Comparison of ENCODE assay signal across 14 cellular contexts in the genomic region with DNA sequence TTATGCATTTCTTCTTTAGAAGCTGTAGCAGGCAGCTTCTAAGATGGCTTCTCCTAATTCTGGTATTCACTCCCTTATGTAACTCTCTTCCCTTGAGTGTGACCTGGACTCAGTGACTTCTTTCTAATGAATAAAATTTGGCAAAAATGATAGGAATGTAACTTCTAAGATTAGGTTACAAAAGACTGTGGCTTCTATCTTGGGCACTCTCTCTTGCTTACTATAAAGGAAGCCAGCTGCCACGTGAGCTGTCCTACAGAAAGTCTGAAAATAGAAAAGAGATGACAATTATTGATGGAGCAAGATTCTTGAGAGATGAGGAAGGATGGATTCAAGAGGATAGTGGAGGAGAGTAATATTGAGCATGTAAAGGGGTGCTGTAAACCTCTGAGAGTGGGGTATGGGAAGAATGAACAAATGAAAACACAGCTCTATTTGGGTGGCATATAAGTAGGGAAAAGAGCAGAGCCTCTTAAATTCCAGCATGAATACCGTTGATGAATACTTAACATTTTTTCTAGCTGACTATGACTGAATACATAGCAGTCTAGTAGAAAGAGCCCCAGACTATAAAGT. TPM values are rescaled to one million over a fixed set of nuclear protein-coding genes. Genes with fewer than 3 reads are reported as not detected.
DNase-seq lines count a peak whose midpoint lies in the region; ATAC-seq and TF ChIP-seq lines count a peak whose summit lies in the region.
"Had no signal": no experiment of that assay in that cellular context is flagged by ENCODE, and none has a peak within 500 bp of the region (broad histone marks: within the 10 kb centered on the region; RNA-seq: fewer than 3 reads in every experiment).

No MANE protein-coding gene starts in this region.

- H3K79me2 ChIP-seq in trophoblast cell (ENCODE audit: control insufficient read depth, insufficient read depth, low read length, poor library complexity): no peaks in the 10 kb centered on the region

- TF ChIP-seq CTCF in RWPE1 (conservative IDR thresholded peaks at IDR 0.05; ENCODE audit: low read depth): no peak

- no peaks in the 10 kb centered on the region for H3K27me3 ChIP-seq in trophoblast cell (ENCODE audit: insufficient read depth, low read length)
- H3K27me3 ChIP-seq in aorta (ENCODE audit: control insufficient read depth in 1 of 2, insufficient read depth in 2 of 2, low read length in 1 of 2): no peaks in the 10 kb centered on the region
- H3K27me3 ChIP-seq: uterus had no signal

- H3K4me3 ChIP-seq in trophoblast cell (ENCODE audit: low read depth, low read length) (no peak overlapping the region), aorta (ENCODE audit: low read length in 2 of 2) (peak overlapping the region in 1 of 2 donors; percentile 48)
- H3K4me3 ChIP-seq: uterus had no signal

- no peak overlapping the region for H2BK120ac ChIP-seq in trophoblast cell (ENCODE audit: insufficient read depth, low read length, poor library complexity)

- no peak overlapping the region for H2BK5ac ChIP-seq in trophoblast cell (ENCODE audit: low read depth, low read length, poor library complexity)

- peak overlapping the region; percentile 6 for H3K4me2 ChIP-seq in trophoblast cell (ENCODE audit: low read length)

- POLR2A ChIA-PET in RWPE1 (lab: Yijun Ruan, JAX; ENCODE audit: low non-redundant PET): no interaction called here

- H3K4me3 Mint-ChIP-seq in activated T-cell treated with anti-CD3 and anti-CD28 coated beads, Interleukin-2, amount 50 U/mL, for 72 hours: no peak overlapping the region

- H3K27ac ChIP-seq in RWPE1 (no peak overlapping the region), trophoblast cell (ENCODE audit: low read depth, low read length) (peak overlapping the region; percentile 61), aorta (ENCODE audit: low read depth in 1 of 2, low read length in 2 of 2) (peak overlapping the region in 1 of 2 donors; percentile 36)
- H3K27ac ChIP-seq: uterus had no signal

- no peak overlapping the region for H3K14ac ChIP-seq in trophoblast cell (ENCODE audit: low read length)

- H4K91ac ChIP-seq in trophoblast cell (ENCODE audit: low read depth, low read length): no peak overlapping the region

- CTCF ChIA-PET in RWPE1 (lab: Yijun Ruan, JAX): interaction anchor here (0.6 to 1.0 kb wide), 2 partner anchors 19 to 1901 kb away, joined by 3 read pairs; no protein-coding TSS in a partner anchor

- H4K12ac ChIP-seq in trophoblast cell (ENCODE audit: low read depth, low read length): no peak overlapping the region

- H3K4ac ChIP-seq in trophoblast cell (ENCODE audit: low read depth, low read length): no peak overlapping the region

- H3K4me1 ChIP-seq in trophoblast cell (ENCODE audit: control insufficient read depth in 1 of 2, insufficient read depth in 2 of 2, low read length in 2 of 2): peaks cover 0 to 2% of the 10 kb centered on the region in 2 experiments
- H3K4me1 ChIP-seq in aorta (ENCODE audit: control insufficient read depth in 1 of 2, insufficient read depth in 2 of 2, low read length in 2 of 2): no peaks in the 10 kb centered on the region

- no peak overlapping the region for H3K9ac ChIP-seq in trophoblast cell (ENCODE audit: low read length)

- H3K9me3 Mint-ChIP-seq in activated T-cell treated with anti-CD3 and anti-CD28 coated beads, Interleukin-2, amount 50 U/mL, for 72 hours: no peaks in the 10 kb centered on the region

- peaks cover 41% of the 10 kb centered on the region for H3K4me1 Mint-ChIP-seq in activated T-cell treated with anti-CD3 and anti-CD28 coated beads, Interleukin-2, amount 50 U/mL, for 72 hours (ENCODE audit: low read depth)

- no peak overlapping the region for H3K18ac ChIP-seq in trophoblast cell (ENCODE audit: low read length)

- in situ Hi-C loops in G401 (cut with HindIII; ENCODE audit: low sequenced_read_pairs): no loop called here

- no peak overlapping the region for H2AFZ ChIP-seq in trophoblast cell (ENCODE audit: insufficient read depth, low read length, poor library complexity)

- no peak overlapping the region for H2AK5ac ChIP-seq in trophoblast cell (ENCODE audit: low read length)

- no peak for ATAC-seq in aorta (ENCODE audit: low FRiP score)
- no peak for ATAC-seq in activated T-cell treated with anti-CD3 and anti-CD28 coated beads, Interleukin-2, amount 50 U/mL, for 72 hours (replicated peaks in 1 of 2)

- no peaks in the 10 kb centered on the region for H3K27me3 Mint-ChIP-seq in activated T-cell treated with anti-CD3 and anti-CD28 coated beads, Interleukin-2, amount 50 U/mL, for 72 hours (ENCODE audit: low read depth)

- H3K27ac Mint-ChIP-seq in activated T-cell treated with anti-CD3 and anti-CD28 coated beads, Interleukin-2, amount 50 U/mL, for 72 hours: no peak overlapping the region

- H2BK12ac ChIP-seq in trophoblast cell (ENCODE audit: low read length): no peak overlapping the region

- H3K36me3 ChIP-seq in trophoblast cell (ENCODE audit: control insufficient read depth in 1 of 2, insufficient read depth in 2 of 2, low read length in 2 of 2): peaks cover 0 to 6% of the 10 kb centered on the region in 2 experiments
- H3K36me3 ChIP-seq in aorta (ENCODE audit: control insufficient read depth in 1 of 2, insufficient read depth in 2 of 2, low read length in 1 of 2): no peaks in the 10 kb centered on the region
- H3K36me3 ChIP-seq: uterus had no signal

- DNase-seq in ELF-1 (ENCODE audit: low read depth, low spot score) (peak; percentile 3), RWPE1 (ENCODE audit: low spot score) (peak; percentile 4), fibroblast of peridontal ligament (ENCODE audit: extremely low read depth) (peak; percentile 73), trophoblast cell (peak; percentile 14 to 74), aorta (no peak), G401 (ENCODE audit: low spot score) (no peak)
- no peak for DNase-seq in stimulated activated naive CD4-positive, alpha-beta T cell (lab: John Stamatoyannopoulos, UW)
- no peak for DNase-seq in activated T-cell treated with anti-CD3 and anti-CD28 coated beads, Interleukin-2, amount 50 U/mL, for 72 hours
- DNase-seq: activated naive CD4-positive, alpha-beta T cell treated with Interleukin-2 at 50 U/mL for 16 hours; DMS79; erythroblast; KBM-7; stimulated activated CD4-positive, alpha-beta T cell treated with anti-CD3 and anti-CD28 coated beads, Interleukin-2, amount 100 ng/mL, for 48 hours; uterus had no signal

- peaks cover 2 to 16% of the 10 kb centered on the region in 2 donors for H3K36me3 Mint-ChIP-seq in activated T-cell treated with anti-CD3 and anti-CD28 coated beads, Interleukin-2, amount 50 U/mL, for 72 hours (ENCODE audit: insufficient read depth in 2 of 2)

- H3K23ac ChIP-seq in trophoblast cell (ENCODE audit: low read length): no peak overlapping the region

- peaks cover 2% of the 10 kb centered on the region for H3K79me1 ChIP-seq in trophoblast cell (ENCODE audit: low read length)

- intact Hi-C loops in aorta (cut with DNase I): no loop called here

- H3K9me3 ChIP-seq in trophoblast cell (ENCODE audit: insufficient read depth, low read depth, low read length): peaks cover 2% of the 10 kb centered on the region
- no peaks in the 10 kb centered on the region for H3K9me3 ChIP-seq in aorta (ENCODE audit: control insufficient read depth, low read length)
- H3K9me3 ChIP-seq: uterus had no signal

- H4K8ac ChIP-seq in trophoblast cell (ENCODE audit: low read depth, low read length): no peak overlapping the region

- WGBS in trophoblast cell (ENCODE audit: extremely low coverage, insufficient coverage, insufficient read length): no CpG with 5 or more reads among the region's 2 CpGs
- WGBS in aorta, 2 donors: 5 to 7% methylated on average over 2 of the region's 2 CpGs

RNA-seq across cellular contexts. Expression of a gene that starts 5.5 kb away (rescaled TPM):
- 23.5 and 24.0 TPM in 2 replicates for polyA plus RNA-seq in trophoblast cell (2013)
- 10 to 100 TPM; 23.0 to 26.9 TPM for total RNA-seq in aorta
- 10 to 100 TPM; 16.0 to 27.8 TPM for polyA plus RNA-seq in aorta
- 48.0 and 50.5 TPM in 2 replicates for total RNA-seq in G401 (2014; rRNA removed; shearing (Covaris generic))
- 10 to 100 TPM; 74.2 to 82.3 TPM for total RNA-seq in activated T-cell treated with anti-CD3 and anti-CD28 coated beads, Interleukin-2, amount 50 U/mL, for 72 hours

RNA-seq across cellular contexts. Expression of a gene that starts 19.5 kb away (rescaled TPM):
- polyA plus RNA-seq in trophoblast cell (2013): 0.45 and 0.49 TPM in 2 replicates
- total RNA-seq in aorta: 10 to 100 TPM in 1 of 2 donors, 1 to 10 TPM in 1; 1.6 to 15.1 TPM
- under 1 TPM; 0.50 to 1.00 TPM for polyA plus RNA-seq in aorta
- total RNA-seq in G401 (2014; rRNA removed; shearing (Covaris generic)): 0.31 and 1.0 TPM in 2 replicates
- 10 to 100 TPM in 1 of 2 donors, 1 to 10 TPM in 1; 7.6 to 10.7 TPM for total RNA-seq in activated T-cell treated with anti-CD3 and anti-CD28 coated beads, Interleukin-2, amount 50 U/mL, for 72 hours

Comparison
In these comparisons a context has a peak if more than half of its experiments do, and no peak if none do; other contexts are left out.
1. DNase-seq: peak in ELF-1 (single experiment), RWPE1 (single experiment), fibroblast of peridontal ligament (single experiment) and trophoblast cell (2 of 2); none in aorta (0 of 2), G401 (single experiment), stimulated activated naive CD4-positive, alpha-beta T cell (0 of 6) and activated T-cell treated with anti-CD3 and anti-CD28 coated beads, Interleukin-2, amount 50 U/mL, for 72 hours (0 of 2).